1 cellular context compared by ENCODE assay signal in genomic region chr3:162143181-162143580, GRCh38.
TF ChIP-seq lines count a peak whose summit lies in the region.

No MANE protein-coding gene starts in this region.

TF ChIP-seq in IMR-90, 13 proteins besides CTCF, POLR2A, EP300 and RAD21 (continued from another document):
- TF ChIP-seq FOS (IDR thresholded peaks at IDR 0.05; ENCODE audit: low read depth, low read length): no peak
- TF ChIP-seq NFE2L2 (IDR thresholded peaks at IDR 0.05; ENCODE audit: low read depth, low read length): no peak
- TF ChIP-seq SMC3 (IDR thresholded peaks at IDR 0.05; ENCODE audit: low read depth, low read length): no peak
- TF ChIP-seq CEBPB (IDR thresholded peaks at IDR 0.05; ENCODE audit: low read depth, low read length): no peak
- no peak for TF ChIP-seq ELK1 (IDR thresholded peaks at IDR 0.05; ENCODE audit: borderline replicate concordance, low read depth, low read length)
- no peak for TF ChIP-seq RCOR1 (IDR thresholded peaks at IDR 0.05; ENCODE audit: insufficient replicate concordance, low read length)
- TF ChIP-seq USF2 (IDR thresholded peaks at IDR 0.05; ENCODE audit: low read depth, low read length): no peak
